In the genomic region with DNA sequence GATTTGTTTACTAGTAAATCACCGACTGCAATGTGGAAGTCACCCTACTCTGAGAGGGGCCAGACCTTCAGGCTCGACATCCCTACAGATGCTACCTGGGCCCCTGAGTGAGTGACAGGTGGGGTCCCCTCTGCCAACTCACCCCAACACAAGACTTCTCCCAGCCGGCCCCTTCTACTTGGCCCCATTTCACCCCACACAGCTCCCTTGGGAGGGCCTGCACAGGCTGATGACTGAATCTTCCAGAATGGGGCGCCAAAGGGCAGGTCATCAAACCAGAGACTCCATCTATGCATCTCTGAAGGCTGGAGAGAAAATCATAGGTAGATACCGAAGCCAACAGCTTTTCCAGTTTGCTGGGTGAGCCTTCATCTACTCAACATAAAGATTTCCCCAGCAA, we compare ENCODE assay signal across 1 cellular context.
TF ChIP-seq lines count a peak whose summit lies in the region.

No MANE protein-coding gene starts in this region.

TF ChIP-seq in H1, 55 proteins besides CTCF, POLR2A, EP300 and RAD21:
- TF ChIP-seq TAF1 (IDR thresholded peaks at IDR 0.05; ENCODE audit: low read depth, low read length) (no peak), TBP (IDR thresholded peaks at IDR 0.05; ENCODE audit: low read depth, low read length) (no peak), GABPA (IDR thresholded peaks at IDR 0.05; ENCODE audit: borderline replicate concordance, insufficient read depth, low read length) (no peak), NANOG (IDR thresholded peaks at IDR 0.05; ENCODE audit: insufficient read depth, low read depth, low read length, poor library complexity, severe bottlenecking) (no peak), BACH1 (IDR thresholded peaks at IDR 0.05; ENCODE audit: low read length) (no peak), KDM4A (IDR thresholded peaks at IDR 0.05; ENCODE audit: low read depth, low read length, severe bottlenecking) (no peak), RXRA (IDR thresholded peaks at IDR 0.05; ENCODE audit: insufficient read depth, low read depth, low read length) (no peak), SAP30 (IDR thresholded peaks at IDR 0.05; ENCODE audit: insufficient read depth, insufficient replicate concordance, low read length) (no peak), CBX8 (IDR thresholded peaks at IDR 0.05; ENCODE audit: borderline replicate concordance, low read depth, low read length) (no peak), YY1 (IDR thresholded peaks at IDR 0.05; ENCODE audit: low read depth, low read length) (no peak), SIN3A (conservative IDR thresholded peaks at IDR 0.05 in 1 of 2, IDR thresholded peaks at IDR 0.05 in 1 of 2; ENCODE audit: low read depth in 1 of 2, low read length in 2 of 2) (no peak), MAFK (IDR thresholded peaks at IDR 0.05; ENCODE audit: low read depth, low read length) (no peak), CEBPB (IDR thresholded peaks at IDR 0.05; ENCODE audit: low read depth, low read length) (no peak), SIX5 (IDR thresholded peaks at IDR 0.05; ENCODE audit: low read depth, low read length) (no peak), NRF1 (IDR thresholded peaks at IDR 0.05; ENCODE audit: low read depth, low read length) (no peak), RBBP5 (IDR thresholded peaks at IDR 0.05; ENCODE audit: borderline replicate concordance, low read depth, low read length) (no peak), BCL11A (IDR thresholded peaks at IDR 0.05; ENCODE audit: low read depth in 2 of 2, low read length in 2 of 2) (no peak)
- TF ChIP-seq, protein P1, sequence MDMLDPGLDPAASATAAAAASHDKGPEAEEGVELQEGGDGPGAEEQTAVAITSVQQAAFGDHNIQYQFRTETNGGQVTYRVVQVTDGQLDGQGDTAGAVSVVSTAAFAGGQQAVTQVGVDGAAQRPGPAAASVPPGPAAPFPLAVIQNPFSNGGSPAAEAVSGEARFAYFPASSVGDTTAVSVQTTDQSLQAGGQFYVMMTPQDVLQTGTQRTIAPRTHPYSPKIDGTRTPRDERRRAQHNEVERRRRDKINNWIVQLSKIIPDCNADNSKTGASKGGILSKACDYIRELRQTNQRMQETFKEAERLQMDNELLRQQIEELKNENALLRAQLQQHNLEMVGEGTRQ (IDR thresholded peaks at IDR 0.05; ENCODE audit: low read length) = no peak
TF ChIP-seq in H1: peak in this region for 0.
